In the genomic region with DNA sequence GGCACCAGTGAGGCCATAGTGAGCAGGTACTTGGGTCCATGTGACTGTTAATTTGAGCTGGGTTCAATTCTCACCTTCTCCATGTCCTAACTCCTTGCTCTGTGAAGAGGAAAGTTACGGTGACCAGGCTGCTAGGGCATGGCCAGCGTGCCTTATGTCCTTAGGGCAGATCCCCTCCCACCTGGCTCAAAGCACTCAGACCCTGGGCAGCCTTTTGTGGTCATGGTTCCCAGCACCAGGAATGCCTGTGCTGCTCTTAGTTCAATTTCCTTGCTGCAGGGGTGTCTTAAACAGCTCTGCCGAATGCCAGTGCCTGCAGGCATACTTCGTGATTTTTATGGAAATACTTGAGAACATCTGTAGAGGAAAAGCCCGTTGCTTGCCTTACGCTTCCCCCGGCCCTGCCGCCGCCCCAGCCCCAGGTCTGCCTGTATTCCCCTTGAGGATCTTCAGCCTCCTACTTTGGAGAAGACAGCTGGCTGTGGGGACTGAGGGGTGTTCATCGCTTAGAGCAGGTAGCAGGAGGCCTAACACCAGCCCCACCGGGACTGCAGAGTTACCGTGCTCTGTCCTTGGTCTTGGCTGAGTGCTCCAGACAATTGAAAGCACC, we compare ENCODE assay signal across 19 cellular contexts. TPM values are rescaled to one million over a fixed set of nuclear protein-coding genes. Genes with fewer than 3 reads are reported as not detected.
DNase-seq lines count a peak whose midpoint lies in the region; ATAC-seq, FAIRE-seq and TF ChIP-seq lines count a peak whose summit lies in the region.
"Had no signal": no experiment of that assay in that cellular context is flagged by ENCODE, and none has a peak within 500 bp of the region (broad histone marks: within the 10 kb centered on the region; RNA-seq: fewer than 3 reads in every experiment).

No MANE protein-coding gene starts in this region.

- H3K9ac ChIP-seq in DND-41 (ENCODE audit: low read depth, low read length) (no peak overlapping the region), H1 (replicated peaks in 1 of 4; ENCODE audit: extremely low read depth in 1 of 4, low read depth in 3 of 4, low read length in 3 of 4) (no peak overlapping the region)
- H3K9ac ChIP-seq: BLaER1 treated with 17β-estradiol and CSF1 and Interleukin-3, amounts not matched to agents 10 nM and 100 nM had no signal

- CTCF ChIA-PET in H1 (lab: Charles Lee; ENCODE audit: partially characterized antibody) = interaction anchor here (1.0 to 1.2 kb wide), 2 partner anchors 13 to 168 kb away, joined by 3 read pairs; no protein-coding TSS in a partner anchor

- H3K56ac ChIP-seq in H1 (replicated peaks; ENCODE audit: insufficient read length, low read depth, low read length) = no peak overlapping the region

- WGBS in H1 (ENCODE audit: extremely low coverage in 1 of 2, insufficient coverage in 1 of 2, insufficient read length in 1 of 2, insufficient replicate concordance in 2 of 2, low coverage in 1 of 2, low lambda C conversion rate in 2 of 2, missing lambda C conversion rate in 1 of 2), 2 experiments = 88% methylated on average over 12 of the region's 12 CpGs; no CpG with 5 or more reads in 1 of the 2 experiments

- H2AK5ac ChIP-seq in H1 (ENCODE audit: low read depth, low read length) = no peak overlapping the region

- no peak overlapping the region for H3K23ac ChIP-seq in H1 (ENCODE audit: insufficient read length)

- POLR2A ChIA-PET in H1 (lab: Charles Lee; ENCODE audit: partially characterized antibody) = interaction anchor here (0.9 to 6.1 kb wide), 10 partner anchors 11 to 71 kb away, joined by 3 to 63 read pairs (median 4); a partner anchor contains a TSS

- H3K79me2 ChIP-seq in DND-41 (ENCODE audit: insufficient read depth, low read length) (peaks cover 22% of the 10 kb centered on the region), H1 (ENCODE audit: control insufficient read depth in 1 of 2, insufficient read depth in 2 of 2, low read length in 2 of 2) (peaks cover 12 to 20% of the 10 kb centered on the region in 2 experiments)

- H3K4me2 ChIP-seq in DND-41 (ENCODE audit: insufficient read depth, low read length) (peak overlapping the region; percentile 77; the same call in 1 of the 2 replicates), H1 (ENCODE audit: insufficient read depth in 1 of 2, low read depth in 2 of 2, low read length in 2 of 2) (no peak overlapping the region; a peak in 1 of 4 replicates)
- H3K4me2 ChIP-seq: PC-9 had no signal

- peak; percentile 62 for DNase-seq in DMS 273 (lab: John Stamatoyannopoulos, UW; ENCODE audit: unreplicated experiment)
- no peak for DNase-seq in DMS 273 treated with DMSO at 0.1 percent for 48 hours (lab: John Stamatoyannopoulos, UW)
- no peak for DNase-seq in DND-41
- DNase-seq in H1 (ENCODE audit: low read depth in 1 of 2, low spot score in 2 of 2) = no peak
- peak; percentile 20 for DNase-seq in natural killer cell treated with Interleukin-12 subunit alpha and Interleukin-12 subunit beta and Interleukin-15 and Interleukin-18, amount 100 ng/mL, for 72 hours (ENCODE audit: low spot score)
- DNase-seq in dedifferentiated amniotic fluid mesenchymal stem cell (ENCODE audit: extremely low spot score) = no peak
- DNase-seq in SHP77 treated with DMSO at 0.1 percent for 48 hours (lab: John Stamatoyannopoulos, UW) = no peak
- DNase-seq: DMS79, hippocampal formation, MV-4-11, NCI-H2107, PC-9 had no signal

- no peak overlapping the region for H2BK120ac ChIP-seq in H1 (replicated peaks; ENCODE audit: low read depth, low read length)

- H3K4me1 Mint-ChIP-seq in natural killer cell treated with Interleukin-12 subunit alpha and Interleukin-12 subunit beta and Interleukin-15 and Interleukin-18, amount 100 ng/mL, for 72 hours (ENCODE audit: low read depth in 2 of 2) = peaks cover 40 to 41% of the 10 kb centered on the region in 2 donors

- TF ChIP-seq POLR2A in H1 (IDR thresholded peaks at IDR 0.05; ENCODE audit: control extremely low read depth in 1 of 2, low read depth in 2 of 2, low read length in 2 of 2) = no peak

- no peak for TF ChIP-seq RAD21 in H1 (IDR thresholded peaks at IDR 0.05 in 1 of 2, conservative IDR thresholded peaks at IDR 0.05 in 1 of 2; ENCODE audit: low read depth in 2 of 2, low read length in 2 of 2)

- no peak overlapping the region for H3K18ac ChIP-seq in H1 (ENCODE audit: extremely low read depth, low read length)

- H3K4me1 ChIP-seq in DND-41 (ENCODE audit: insufficient read depth, low read length) (peaks cover 48% of the 10 kb centered on the region), H1 (replicated peaks in 1 of 4; ENCODE audit: control insufficient read depth in 3 of 4, insufficient read depth in 4 of 4, low read length in 3 of 4) (peaks cover 0 to 6% (median 3%) of the 10 kb centered on the region in 4 experiments; a peak in 6 of 7 replicates)

- no peak overlapping the region for H2BK15ac ChIP-seq in H1 (ENCODE audit: low read length)

- H4K20me1 ChIP-seq in DND-41 (ENCODE audit: insufficient read depth, low read length) = peaks cover 14% of the 10 kb centered on the region
- peaks cover 10 to 20% of the 10 kb centered on the region in 2 experiments for H4K20me1 ChIP-seq in H1 (replicated peaks in 1 of 2; ENCODE audit: control insufficient read depth in 1 of 2, insufficient read depth in 2 of 2, low read length in 2 of 2)

- H3K9me3 ChIP-seq in DND-41 (ENCODE audit: insufficient read depth, low read length, severe bottlenecking) (no peaks in the 10 kb centered on the region), H1 (ENCODE audit: insufficient read depth in 2 of 2, low read depth in 1 of 2, low read length in 1 of 2) (no peaks in the 10 kb centered on the region)
- H3K9me3 ChIP-seq: BLaER1 treated with 17β-estradiol and CSF1 and Interleukin-3, amounts not matched to agents 10 nM and 100 nM; tibial nerve had no signal

- H3K14ac ChIP-seq in H1 (ENCODE audit: insufficient read length) = no peak overlapping the region

- peak overlapping the region in 1 of 2 donors; percentile 98 for H3K27ac Mint-ChIP-seq in natural killer cell treated with Interleukin-12 subunit alpha and Interleukin-12 subunit beta and Interleukin-15 and Interleukin-18, amount 100 ng/mL, for 72 hours

- H4K8ac ChIP-seq in H1 (ENCODE audit: extremely low read depth, insufficient read depth, low read length) = 0 out of 2 replicates have a peak overlapping the region, but pooled peaks have one; percentile 25

- H3K4ac ChIP-seq in H1 (replicated peaks; ENCODE audit: insufficient read length, low read depth, low read length) = no peak overlapping the region

- no peak overlapping the region for H3K4me3 Mint-ChIP-seq in natural killer cell treated with Interleukin-12 subunit alpha and Interleukin-12 subunit beta and Interleukin-15 and Interleukin-18, amount 100 ng/mL, for 72 hours
- H3K4me3 Mint-ChIP-seq: stimulated activated memory B cell treated with anti-CD40 and anti-IgM and Interleukin-4, amounts not matched to agents 10 μg/mL and 1 μg/mL and 100 μg/mL, for 72 hours had no signal

- H3K9me3 Mint-ChIP-seq in natural killer cell treated with Interleukin-12 subunit alpha and Interleukin-12 subunit beta and Interleukin-15 and Interleukin-18, amount 100 ng/mL, for 72 hours = no peaks in the 10 kb centered on the region
- H3K9me3 Mint-ChIP-seq: IgD-negative memory B cell; stimulated activated memory B cell treated with anti-CD40 and anti-IgM and Interleukin-4, amounts not matched to agents 10 μg/mL and 1 μg/mL and 100 μg/mL, for 72 hours had no signal

- no peak overlapping the region for H2BK5ac ChIP-seq in H1 (ENCODE audit: low read depth, low read length)

- no peak for FAIRE-seq in H1 (lab: Jason Lieb, UNC)

- H3K27me3 Mint-ChIP-seq in natural killer cell treated with Interleukin-12 subunit alpha and Interleukin-12 subunit beta and Interleukin-15 and Interleukin-18, amount 100 ng/mL, for 72 hours = no peaks in the 10 kb centered on the region
- H3K27me3 Mint-ChIP-seq: IgD-negative memory B cell; stimulated activated memory B cell treated with anti-CD40 and anti-IgM and Interleukin-4, amounts not matched to agents 10 μg/mL and 1 μg/mL and 100 μg/mL, for 72 hours had no signal

- H2BK20ac ChIP-seq in H1 (ENCODE audit: low read length) = no peak overlapping the region

- no peaks in the 10 kb centered on the region for H3K27me3 ChIP-seq in DND-41 (ENCODE audit: insufficient read depth, low read length, poor library complexity)
- H3K27me3 ChIP-seq in H1 (replicated peaks in 1 of 4; ENCODE audit: control insufficient read depth in 3 of 4, extremely low read depth in 1 of 4, insufficient read depth in 3 of 4, low read length in 3 of 4) = no peaks in the 10 kb centered on the region
- H3K27me3 ChIP-seq: tibial nerve had no signal

- no peak for TF ChIP-seq CTCF in DND-41 (IDR thresholded peaks at IDR 0.05; ENCODE audit: borderline replicate concordance, extremely low read depth, low read length, poor library complexity, severe bottlenecking)
- no peak for TF ChIP-seq CTCF in H1 (IDR thresholded peaks at IDR 0.05; ENCODE audit: control extremely low read depth in 1 of 3, insufficient read depth in 1 of 3, low read depth in 1 of 3, low read length in 3 of 3)

- no peak for TF ChIP-seq EP300 in H1 (IDR thresholded peaks at IDR 0.05; ENCODE audit: borderline replicate concordance in 1 of 2, low read depth in 2 of 2, low read length in 2 of 2)

- H3K4me3 ChIP-seq in DND-41 (ENCODE audit: low read depth in 1 of 2, low read length in 2 of 2) = no peak overlapping the region
- no peak overlapping the region for H3K4me3 ChIP-seq in H1 (ENCODE audit: extremely low read depth in 1 of 4, insufficient read depth in 2 of 4, low read depth in 3 of 4, low read length in 4 of 4)
- H3K4me3 ChIP-seq: PC-9, skin epidermis, tibial nerve had no signal

- peaks cover 68% of the 10 kb centered on the region for H3K36me3 ChIP-seq in DND-41 (ENCODE audit: insufficient read depth, low read length)
- H3K36me3 ChIP-seq in H1 (ENCODE audit: control insufficient read depth in 2 of 4, insufficient read depth in 4 of 4, low read length in 3 of 4) = peaks cover 22 to 57% (median 42%) of the 10 kb centered on the region in 4 experiments

- H2BK12ac ChIP-seq in H1 (ENCODE audit: low read depth, low read length) = no peak overlapping the region

- no peak for ATAC-seq in DND-41 (ENCODE audit: insufficient read depth, low read depth)
- no peak for ATAC-seq in natural killer cell treated with Interleukin-12 subunit alpha and Interleukin-12 subunit beta and Interleukin-15 and Interleukin-18, amount 100 ng/mL, for 72 hours
- ATAC-seq in GM21447 (IDR thresholded peaks at IDR 0.05; ENCODE audit: unreplicated experiment) = no peak
- ATAC-seq: left colon; stimulated activated memory B cell treated with anti-CD40 and anti-IgM and Interleukin-4, amounts not matched to agents 10 μg/mL and 1 μg/mL and 100 μg/mL, for 72 hours had no signal

- H3K36me3 Mint-ChIP-seq in natural killer cell treated with Interleukin-12 subunit alpha and Interleukin-12 subunit beta and Interleukin-15 and Interleukin-18, amount 100 ng/mL, for 72 hours = peaks cover 29% of the 10 kb centered on the region

- no peak overlapping the region for H4K91ac ChIP-seq in H1 (replicated peaks; ENCODE audit: insufficient read length, low read length)

- no peak overlapping the region for H3K27ac ChIP-seq in DND-41 (ENCODE audit: low read length)
- no peak overlapping the region for H3K27ac ChIP-seq in H1 (ENCODE audit: low read depth, low read length)
- H3K27ac ChIP-seq: PC-9 had no signal

- H2AFZ ChIP-seq in DND-41 (ENCODE audit: low read depth, low read length) = no peak overlapping the region
- no peak overlapping the region for H2AFZ ChIP-seq in H1 (ENCODE audit: low read length)
- H2AFZ ChIP-seq: PC-9 had no signal

- peaks cover 8% of the 10 kb centered on the region; the same call in 1 of the 2 replicates for H3K23me2 ChIP-seq in H1 (ENCODE audit: low read depth, low read length)

- peaks cover 1% of the 10 kb centered on the region; the same call in 1 of the 2 replicates for H3K79me1 ChIP-seq in H1 (ENCODE audit: low read depth, low read length)

- H4K5ac ChIP-seq in H1 (ENCODE audit: insufficient read length, low read depth, low read length) = no peak overlapping the region

RNA-seq across cellular contexts. Expression of a gene that starts 3.1 kb away (rescaled TPM):
- total RNA-seq in H1 (2021; fragmentation: NEBNext Ultra II Directional; extraction: Animal tissue kit (Norgen Biotek cat#: 25700)) = 117 and 124 TPM in 2 replicates
- 204 and 226 TPM in 2 replicates for polyA plus RNA-seq in H1 (2011; rRNA removed)
- 139 TPM for polyA plus RNA-seq in H1 (2011; cell fraction: cytosol; rRNA removed)
- 264 TPM for polyA plus RNA-seq in H1 (2011; cell fraction: nucleus; rRNA removed)
- polyA plus RNA-seq in H1 (2012, experiment 1 of 2) = 89.5 to 152 TPM (median 129 TPM) in 4 replicates
- polyA plus RNA-seq in H1 (2012, experiment 2 of 2) = 174 TPM
- 65.4 TPM for polyA plus RNA-seq in H1 (2013, experiment 1 of 2)
- 71.0 TPM for polyA plus RNA-seq in H1 (2013, experiment 2 of 2)
- 184 and 211 TPM in 2 replicates for polyA minus RNA-seq in H1 (2011; rRNA and poly(A)+ RNA removed)
- 125 TPM for polyA minus RNA-seq in H1 (2011; cell fraction: cytosol; rRNA and poly(A)+ RNA removed)
- 88.4 TPM for polyA minus RNA-seq in H1 (2011; cell fraction: nucleus; rRNA and poly(A)+ RNA removed)
- total RNA-seq in natural killer cell treated with Interleukin-12 subunit alpha and Interleukin-12 subunit beta and Interleukin-15 and Interleukin-18, amount 100 ng/mL, for 72 hours = 10 to 100 TPM; 62.2 to 63.7 TPM

RNA-seq across cellular contexts. Expression of a gene that starts 17.4 kb away (rescaled TPM):
- 84.0 and 84.3 TPM in 2 replicates for total RNA-seq in H1 (2021; fragmentation: NEBNext Ultra II Directional; extraction: Animal tissue kit (Norgen Biotek cat#: 25700))
- 40.9 and 64.6 TPM in 2 replicates for polyA plus RNA-seq in H1 (2011; rRNA removed)
- 42.2 TPM for polyA plus RNA-seq in H1 (2011; cell fraction: cytosol; rRNA removed)
- 156 TPM for polyA plus RNA-seq in H1 (2011; cell fraction: nucleus; rRNA removed)
- polyA plus RNA-seq in H1 (2012, experiment 1 of 2) = 88.4 to 130 TPM (median 113 TPM) in 4 replicates
- polyA plus RNA-seq in H1 (2012, experiment 2 of 2) = 93.9 TPM
- 43.1 TPM for polyA plus RNA-seq in H1 (2013, experiment 1 of 2)
- 38.3 TPM for polyA plus RNA-seq in H1 (2013, experiment 2 of 2)
- 133 and 151 TPM in 2 replicates for polyA minus RNA-seq in H1 (2011; rRNA and poly(A)+ RNA removed)
- 58.6 TPM for polyA minus RNA-seq in H1 (2011; cell fraction: cytosol; rRNA and poly(A)+ RNA removed)
- polyA minus RNA-seq in H1 (2011; cell fraction: nucleus; rRNA and poly(A)+ RNA removed) = 72.3 TPM
- total RNA-seq in natural killer cell treated with Interleukin-12 subunit alpha and Interleukin-12 subunit beta and Interleukin-15 and Interleukin-18, amount 100 ng/mL, for 72 hours = 10 to 100 TPM; 45.7 to 49.2 TPM

RNA-seq across cellular contexts. Expression of a gene that starts 21.8 kb away (rescaled TPM):
- 313 and 325 TPM in 2 replicates for total RNA-seq in H1 (2021; fragmentation: NEBNext Ultra II Directional; extraction: Animal tissue kit (Norgen Biotek cat#: 25700))
- 458 and 562 TPM in 2 replicates for polyA plus RNA-seq in H1 (2011; rRNA removed)
- 389 TPM for polyA plus RNA-seq in H1 (2011; cell fraction: cytosol; rRNA removed)
- 640 TPM for polyA plus RNA-seq in H1 (2011; cell fraction: nucleus; rRNA removed)
- 242 to 369 TPM (median 343 TPM) in 4 replicates for polyA plus RNA-seq in H1 (2012, experiment 1 of 2)
- 340 TPM for polyA plus RNA-seq in H1 (2012, experiment 2 of 2)
- polyA plus RNA-seq in H1 (2013, experiment 1 of 2) = 179 TPM
- polyA plus RNA-seq in H1 (2013, experiment 2 of 2) = 156 TPM
- polyA minus RNA-seq in H1 (2011; rRNA and poly(A)+ RNA removed) = 380 and 389 TPM in 2 replicates
- polyA minus RNA-seq in H1 (2011; cell fraction: cytosol; rRNA and poly(A)+ RNA removed) = 162 TPM
- 128 TPM for polyA minus RNA-seq in H1 (2011; cell fraction: nucleus; rRNA and poly(A)+ RNA removed)
- 100 to 1,000 TPM; 227 to 243 TPM for total RNA-seq in natural killer cell treated with Interleukin-12 subunit alpha and Interleukin-12 subunit beta and Interleukin-15 and Interleukin-18, amount 100 ng/mL, for 72 hours

Comparison
In these comparisons a context has a peak if more than half of its experiments do, and no peak if none do; other contexts are left out.
1. DNase-seq: peak in DMS 273 (single experiment) and natural killer cell treated with Interleukin-12 subunit alpha and Interleukin-12 subunit beta and Interleukin-15 and Interleukin-18, amount 100 ng/mL, for 72 hours (single experiment); none in DMS 273 treated with DMSO at 0.1 percent for 48 hours (single experiment), DND-41 (single experiment), H1 (0 of 2), dedifferentiated amniotic fluid mesenchymal stem cell (single experiment) and SHP77 treated with DMSO at 0.1 percent for 48 hours (single experiment).